ENCODE assay signal across 10 cellular contexts in genomic region chr1:16772275-16773018, GRCh38. TPM values are rescaled to one million over a fixed set of nuclear protein-coding genes. Genes with fewer than 3 reads are reported as not detected.
DNase-seq lines count a peak whose midpoint lies in the region; ATAC-seq and TF ChIP-seq lines count a peak whose summit lies in the region.
"Not testable (repeated sequence)": the region's sequence is repeated elsewhere in the genome, so short reads cannot be mapped to it uniquely, and the experiment has no call there.
"Had no signal": no experiment of that assay in that cellular context is flagged by ENCODE, and none has a peak within 500 bp of the region (broad histone marks: within the 10 kb centered on the region; RNA-seq: fewer than 3 reads in every experiment).

No MANE protein-coding gene starts in this region.

- CTCF ChIA-PET in Panc1 (lab: Charles Lee): not testable (repeated sequence)

- BruUV-seq in Panc1 (replicated peaks; lab: Mats Ljungman, UMichigan): not testable (repeated sequence)

- peaks cover 28% of the 10 kb centered on the region for H3K27me3 Mint-ChIP-seq in nephron progenitor cell (ENCODE audit: low read depth, poor library complexity)

- not testable (repeated sequence) for H3K4me2 ChIP-seq in GM23248 (ENCODE audit: unreplicated experiment)

- WGBS in GM23248 (ENCODE audit: low coverage in 1 of 2, low lambda C conversion rate in 2 of 2, missing lambda C conversion rate in 2 of 2), 2 experiments: 34 to 38% methylated on average over 13 to 14 of the region's 14 CpGs

- not testable (repeated sequence) for H2AFZ ChIP-seq in GM23248

- not testable (repeated sequence) for H3K9me3 ChIP-seq in GM23248 (ENCODE audit: low read depth); Panc1 (ENCODE audit: control insufficient read depth, insufficient read depth, low read depth, low read length); thoracic aorta

- intact Hi-C loops in Panc1 (cut with micrococcal nuclease; ENCODE audit: unreplicated experiment): not testable (repeated sequence)

- DNase-seq in ACHN: peak; percentile 58
- DNase-seq in GM23248: peak; percentile 34
- DNase-seq in Panc1 (ENCODE audit: low read depth, low spot score): not testable (repeated sequence)
- DNase-seq in astrocyte of the spinal cord (ENCODE audit: low read depth, low spot score): peak; percentile 85
- DNase-seq in fibroblast of gingiva (ENCODE audit: low read depth): peak; percentile 12
- peak; percentile 59 for DNase-seq in kidney glomerular epithelial cell (lab: John Stamatoyannopoulos, UW)
- DNase-seq in nephron progenitor cell: peak; percentile 41
- DNase-seq in thoracic aorta (ENCODE audit: low spot score): peak; percentile 59

- not testable (repeated sequence) for TF ChIP-seq CTCF in Panc1 (IDR thresholded peaks at IDR 0.05); astrocyte of the spinal cord (IDR thresholded peaks at IDR 0.05; ENCODE audit: low read depth, low read length); nephron progenitor cell (IDR thresholded peaks at IDR 0.05); thoracic aorta (IDR thresholded peaks at IDR 0.05)

- in situ Hi-C loops in ACHN (cut with HindIII; ENCODE audit: low pct_ligation_motif_present, low pct_unique_long_range_greater_than_20kb, low sequenced_read_pairs); GM23248 (cut with MboI); Panc1 (cut with HindIII; ENCODE audit: low pct_unique_long_range_greater_than_20kb, low sequenced_read_pairs); astrocyte of the spinal cord (cut with HindIII; ENCODE audit: low sequenced_read_pairs): not testable (repeated sequence)

- ATAC-seq in Panc1 (0 out of 2 replicates have a peak, but pooled peaks have one; percentile 58), thoracic aorta (ENCODE audit: insufficient number of reproducible peaks, low FRiP score, low read depth) (peak; percentile 30)

- H3K79me2 ChIP-seq in GM23248 (ENCODE audit: insufficient read depth): not testable (repeated sequence)

- not testable (repeated sequence) for H4K20me1 ChIP-seq in GM23248 (ENCODE audit: insufficient read depth)

- not testable (repeated sequence) for H3K27ac Mint-ChIP-seq in nephron progenitor cell

- H3K36me3 ChIP-seq in GM23248 (ENCODE audit: low read depth); Panc1 (ENCODE audit: control insufficient read depth, insufficient read depth, low read length); thoracic aorta: not testable (repeated sequence)

- H3K27me3 ChIP-seq in GM23248 (replicated peaks; ENCODE audit: insufficient read depth): peaks cover 18% of the 10 kb centered on the region
- not testable (repeated sequence) for H3K27me3 ChIP-seq in Panc1 (ENCODE audit: control insufficient read depth, insufficient read depth, low read length); thoracic aorta (replicated peaks; ENCODE audit: insufficient read depth)

- H3K27ac ChIP-seq in GM23248; Panc1 (ENCODE audit: low read length): not testable (repeated sequence)
- H3K27ac ChIP-seq in thoracic aorta: peak overlapping the region in 1 of 2 donors; percentile 21

- peaks cover 12% of the 10 kb centered on the region for H3F3A ChIP-seq in GM23248 (ENCODE audit: insufficient read depth)

- H3K4me1 Mint-ChIP-seq in nephron progenitor cell: peaks cover 22% of the 10 kb centered on the region

- peaks cover 17% of the 10 kb centered on the region for H3K4me1 ChIP-seq in GM23248 (ENCODE audit: insufficient read depth)
- not testable (repeated sequence) for H3K4me1 ChIP-seq in Panc1 (ENCODE audit: control insufficient read depth, insufficient read depth, low read length)
- H3K4me1 ChIP-seq in thoracic aorta (ENCODE audit: control insufficient read depth in 1 of 2, low read depth in 2 of 2): peaks cover 0 to 25% of the 10 kb centered on the region in 2 donors

- not testable (repeated sequence) for H3K9me3 Mint-ChIP-seq in nephron progenitor cell

- H3K9me2 ChIP-seq in GM23248 (ENCODE audit: insufficient read depth): not testable (repeated sequence)

- H3K4me3 Mint-ChIP-seq in nephron progenitor cell: peak overlapping the region; percentile 28

- not testable (repeated sequence) for H3K4me3 ChIP-seq in GM23248; Panc1 (ENCODE audit: low read depth in 2 of 2, low read length in 2 of 2); astrocyte of the spinal cord (ENCODE audit: low read depth, low read length)
- H3K4me3 ChIP-seq in thoracic aorta: peak overlapping the region; percentile 50

- not testable (repeated sequence) for H3K36me3 Mint-ChIP-seq in nephron progenitor cell (ENCODE audit: low read depth)

- POLR2A ChIA-PET in Panc1 (lab: Charles Lee): not testable (repeated sequence)

- H3K9ac ChIP-seq in GM23248: not testable (repeated sequence)

RNA-seq across cellular contexts. Expression of gene RNU1-4, which starts 32.1 kb away (rescaled TPM):
- under 0.01 TPM in 1 of 2 replicates, not detected in the other for total RNA-seq in GM23248 (2014; rRNA removed; shearing (Covaris generic))
- polyA plus RNA-seq in GM23248 (2016; fragmentation: Nextera tagmentation; extraction: Ambion mirVana): not detected in 2 replicates
- total RNA-seq in Panc1 (2021; ENCODE audit: unreplicated experiment) (1,290 TPM), thoracic aorta (under 1 TPM; under 0.01 TPM)
- polyA plus RNA-seq in Panc1 (2012; ENCODE audit: insufficient read length): 2.5 TPM
- total RNA-seq: HT1080 had no signal
- polyA plus RNA-seq: neural cell had no signal

Comparison
In these comparisons a context has a peak if more than half of its experiments do, and no peak if none do; other contexts are left out.
1. RNA of gene RNU1-4, which starts 32.1 kb away (total RNA-seq): 1,290 TPM in Panc1 (single experiment); under 0.01 TPM in GM23248 and under 0.01 TPM in thoracic aorta; every median in the first group is over 1,000 times any median in the second.